14 cellular contexts compared by ENCODE assay signal in the genomic region with DNA sequence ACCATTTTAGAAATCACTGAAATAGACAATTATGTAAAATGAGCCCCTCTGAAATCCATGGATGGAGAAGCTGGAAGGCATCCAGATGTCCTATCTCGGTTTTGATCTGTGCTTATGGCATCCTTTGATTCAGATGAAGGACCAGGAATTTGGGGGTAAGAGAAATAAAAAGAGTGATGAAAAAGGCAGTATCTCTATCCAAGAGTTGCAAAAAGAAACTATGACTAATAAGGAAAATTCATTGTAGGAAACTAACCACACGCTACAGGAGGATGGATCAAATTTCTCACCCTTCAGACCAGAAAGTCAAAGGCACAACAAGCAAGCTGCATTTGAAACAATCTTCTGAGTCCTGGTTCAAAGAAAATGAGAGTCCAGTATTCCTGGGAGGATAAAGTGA. TPM values are rescaled to one million over a fixed set of nuclear protein-coding genes. Genes with fewer than 3 reads are reported as not detected.
DNase-seq lines count a peak whose midpoint lies in the region; ATAC-seq and TF ChIP-seq lines count a peak whose summit lies in the region.
"Had no signal": no experiment of that assay in that cellular context is flagged by ENCODE, and none has a peak within 500 bp of the region (broad histone marks: within the 10 kb centered on the region; RNA-seq: fewer than 3 reads in every experiment).

No MANE protein-coding gene starts in this region.

- CTCF ChIA-PET in activated naive CD4-positive, alpha-beta T cell treated with anti-CD3 and anti-CD28 coated beads, Interleukin-2, amount 10 ng/mL, durations not matched to agents 7 days and 5 days (lab: Charles Lee) = interaction anchor here (0.5 to 0.7 kb wide), 2 partner anchors 88 to 593 kb away, joined by 3 read pairs; no protein-coding TSS in a partner anchor

- no peaks in the 10 kb centered on the region for H3K9me3 Mint-ChIP-seq in mesothelial cell of epicardium
- no peaks in the 10 kb centered on the region for H3K9me3 Mint-ChIP-seq in activated naive CD4-positive, alpha-beta T cell treated with anti-CD3 and anti-CD28 coated beads, Interleukin-2, amount 10 ng/mL, durations not matched to agents 7 days and 5 days

- H3K4me3 ChIP-seq in cardiac fibroblast (replicated peaks in 1 of 2; ENCODE audit: low read depth in 2 of 2, low read length in 2 of 2) = no peak overlapping the region

- H3K27me3 Mint-ChIP-seq in mesothelial cell of epicardium (ENCODE audit: low read depth) = no peaks in the 10 kb centered on the region
- H3K27me3 Mint-ChIP-seq in activated naive CD4-positive, alpha-beta T cell treated with anti-CD3 and anti-CD28 coated beads, Interleukin-2, amount 10 ng/mL, durations not matched to agents 7 days and 5 days = peaks cover 5% of the 10 kb centered on the region
- H3K27me3 Mint-ChIP-seq: activated naive CD8-positive, alpha-beta T cell had no signal

- peaks cover 19% of the 10 kb centered on the region for H3K4me1 Mint-ChIP-seq in mesothelial cell of epicardium
- H3K4me1 Mint-ChIP-seq in activated naive CD4-positive, alpha-beta T cell treated with anti-CD3 and anti-CD28 coated beads, Interleukin-2, amount 10 ng/mL, durations not matched to agents 7 days and 5 days = peaks cover 7% of the 10 kb centered on the region

- no peak overlapping the region for H3K4me3 Mint-ChIP-seq in mesothelial cell of epicardium
- H3K4me3 Mint-ChIP-seq in activated naive CD4-positive, alpha-beta T cell treated with anti-CD3 and anti-CD28 coated beads, Interleukin-2, amount 10 ng/mL, durations not matched to agents 7 days and 5 days = no peak overlapping the region
- H3K4me3 Mint-ChIP-seq: activated naive CD8-positive, alpha-beta T cell had no signal

- no peak for TF ChIP-seq CTCF in cardiac fibroblast (IDR thresholded peaks at IDR 0.05; ENCODE audit: low read depth, low read length)
- TF ChIP-seq CTCF in mesothelial cell of epicardium (IDR thresholded peaks at IDR 0.05; ENCODE audit: unreplicated experiment) = no peak

- peak overlapping the region; percentile 8 for H3K27ac Mint-ChIP-seq in mesothelial cell of epicardium
- H3K27ac Mint-ChIP-seq in activated naive CD4-positive, alpha-beta T cell treated with anti-CD3 and anti-CD28 coated beads, Interleukin-2, amount 10 ng/mL, durations not matched to agents 7 days and 5 days = no peak overlapping the region
- H3K27ac Mint-ChIP-seq: activated naive CD8-positive, alpha-beta T cell had no signal

- no peak for ATAC-seq in HG03439 (IDR thresholded peaks at IDR 0.05; ENCODE audit: unreplicated experiment)

- peak; percentile 73 for DNase-seq in AG20443 (ENCODE audit: low spot score)
- DNase-seq in HT1080 (ENCODE audit: low read depth) = peak; percentile 70
- peak; percentile 41 to 58 for DNase-seq in cardiac fibroblast (ENCODE audit: low read depth in 2 of 2)
- DNase-seq in mesothelial cell of epicardium (ENCODE audit: low spot score in 2 of 2, unreplicated experiment in 2 of 2) = no peak
- DNase-seq in activated naive CD4-positive, alpha-beta T cell treated with anti-CD3 and anti-CD28 coated beads, Interleukin-2, amount 10 ng/mL, durations not matched to agents 7 days and 5 days = no peak
- DNase-seq in activated CD8-positive, alpha-beta memory T cell treated with anti-CD3 and anti-CD28 coated beads, Interleukin-2, amount 50 U/mL, for 48 hours = no peak
- DNase-seq in stimulated activated CD4-positive, alpha-beta T cell treated with anti-CD3 and anti-CD28 coated beads, Interleukin-15, amount 100 ng/mL, for 24 hours = no peak
- DNase-seq: effector CD4-positive, alpha-beta T cell; hippocampal formation; midbrain; NCI-H1048; SIG-M5 had no signal

- H3K36me3 Mint-ChIP-seq in mesothelial cell of epicardium = peaks cover 1% of the 10 kb centered on the region
- no peaks in the 10 kb centered on the region for H3K36me3 Mint-ChIP-seq in activated naive CD4-positive, alpha-beta T cell treated with anti-CD3 and anti-CD28 coated beads, Interleukin-2, amount 10 ng/mL, durations not matched to agents 7 days and 5 days
- H3K36me3 Mint-ChIP-seq: activated naive CD8-positive, alpha-beta T cell had no signal

RNA-seq across cellular contexts. Expression of a gene that starts 34.8 kb away (rescaled TPM):
- total RNA-seq in HT1080 (2014; rRNA removed; shearing (Covaris generic)) = 0.37 and 0.69 TPM in 2 replicates
- 1.1 and 4.0 TPM in 2 replicates for polyA plus RNA-seq in HT1080 (2015; cell fraction: cytosol; rRNA removed)
- polyA plus RNA-seq in HT1080 (2015; cell fraction: nucleus; rRNA removed) = 3.5 and 6.0 TPM in 2 replicates
- total RNA-seq in mesothelial cell of epicardium = 61.3 to 68.6 TPM (median 65.6 TPM) in 3 replicates

Comparison
In these comparisons a context has a peak if more than half of its experiments do, and no peak if none do; other contexts are left out.
1. DNase-seq: peak in AG20443 (single experiment), HT1080 (single experiment) and cardiac fibroblast (2 of 2); none in mesothelial cell of epicardium (0 of 2), activated naive CD4-positive, alpha-beta T cell treated with anti-CD3 and anti-CD28 coated beads, Interleukin-2, amount 10 ng/mL, durations not matched to agents 7 days and 5 days (single experiment), activated CD8-positive, alpha-beta memory T cell treated with anti-CD3 and anti-CD28 coated beads, Interleukin-2, amount 50 U/mL, for 48 hours (single experiment) and stimulated activated CD4-positive, alpha-beta T cell treated with anti-CD3 and anti-CD28 coated beads, Interleukin-15, amount 100 ng/mL, for 24 hours (single experiment).
2. RNA of a gene that starts 34.8 kb away (total RNA-seq): 61.3 to 68.6 TPM in mesothelial cell of epicardium; 0.37 to 0.69 TPM in HT1080; every median in the first group is over 10 times any median in the second.